10 cellular contexts compared by ENCODE assay signal in genomic region chr11:45663486-45664375, GRCh38. TPM values are rescaled to one million over a fixed set of nuclear protein-coding genes. Genes with fewer than 3 reads are reported as not detected.
A peak's percentile ranks its signal among the peaks of the same experiment; 100 is the strongest.
DNase-seq lines count a peak whose midpoint lies in the region; ATAC-seq, FAIRE-seq and TF ChIP-seq lines count a peak whose summit lies in the region.
"Had no signal": no experiment of that assay in that cellular context is flagged by ENCODE, and none has a peak within 500 bp of the region (broad histone marks: within the 10 kb centered on the region; RNA-seq: fewer than 3 reads in every experiment).

No MANE protein-coding gene starts in this region.

- POLR2A ChIA-PET in CD4-positive, alpha-beta T cell (lab: Charles Lee): no interaction called here

- peaks cover 70% of the 10 kb centered on the region for H3K27me3 Mint-ChIP-seq in activated T-cell treated with anti-CD3 and anti-CD28 coated beads, Interleukin-2, amount 50 U/mL, for 4 hours (ENCODE audit: low read depth)
- H3K27me3 Mint-ChIP-seq in CD4-positive, alpha-beta T cell: peaks cover 82% of the 10 kb centered on the region

- peaks cover 9% of the 10 kb centered on the region for H3K4me1 Mint-ChIP-seq in activated T-cell treated with anti-CD3 and anti-CD28 coated beads, Interleukin-2, amount 50 U/mL, for 4 hours (ENCODE audit: low read depth)
- no peaks in the 10 kb centered on the region for H3K4me1 Mint-ChIP-seq in CD4-positive, alpha-beta T cell (ENCODE audit: low read depth)

- H3K27ac Mint-ChIP-seq in CD4-positive, alpha-beta T cell: no peak overlapping the region

- H3K9me3 ChIP-seq in adipocyte (ENCODE audit: control insufficient read depth, low read length) (no peaks in the 10 kb centered on the region), kidney (ENCODE audit: control insufficient read depth in 1 of 2, low read length in 2 of 2) (no peaks in the 10 kb centered on the region), tibial artery (no peaks in the 10 kb centered on the region)
- H3K9me3 ChIP-seq in CD4-positive, alpha-beta T cell (ENCODE audit: control insufficient read depth, low read length): no peaks in the 10 kb centered on the region

- no peak for ATAC-seq in activated T-cell treated with anti-CD3 and anti-CD28 coated beads, Interleukin-2, amount 50 U/mL, for 4 hours
- ATAC-seq in CD4-positive, alpha-beta T cell (ENCODE audit: poor library complexity): no peak

- no peak for DNase-seq in activated T-cell treated with anti-CD3 and anti-CD28 coated beads, Interleukin-2, amount 50 U/mL, for 4 hours
- DNase-seq in activated T-cell treated with anti-CD3 and anti-CD28 coated beads for 4 hours (no peak), adipocyte (ENCODE audit: low read depth) (peak; percentile 11), kidney (peak; percentile 79), tibial artery (no peak), HCEC 1CT (no peak), DMS114 treated with DMSO at 0.1 percent for 48 hours (lab: John Stamatoyannopoulos, UW; ENCODE audit: unreplicated experiment) (no peak)
- DNase-seq in CD4-positive, alpha-beta T cell: no peak

- H3K36me3 ChIP-seq in adipocyte (ENCODE audit: control insufficient read depth, insufficient read depth, low read length, severe bottlenecking) (no peaks in the 10 kb centered on the region), kidney (ENCODE audit: control insufficient read depth in 1 of 2, insufficient read depth in 2 of 2, low read length in 2 of 2) (no peaks in the 10 kb centered on the region), tibial artery (no peaks in the 10 kb centered on the region)

- intact Hi-C loops in kidney (cut with DNase I) (no loop called here), tibial artery (cut with DNase I; ENCODE audit: low total_unique reads) (no loop called here)
- intact Hi-C loops in CD4-positive, alpha-beta T cell (cut with DNase I, micrococcal nuclease): no loop called here

- CTCF ChIA-PET in CD4-positive, alpha-beta T cell (lab: Charles Lee): no interaction called here

- H3K9ac ChIP-seq in adipocyte (ENCODE audit: low read length) (peak overlapping the region; percentile 51), kidney (ENCODE audit: low read length in 2 of 2) (no peak overlapping the region)

- TF ChIP-seq CTCF in kidney (IDR thresholded peaks at IDR 0.05; ENCODE audit: borderline replicate concordance, extremely low read depth, insufficient read depth) (no peak), tibial artery (IDR thresholded peaks at IDR 0.05) (no peak)
- no peak for TF ChIP-seq CTCF in CD4-positive, alpha-beta T cell (IDR thresholded peaks at IDR 0.05)

- peak overlapping the region; percentile 38 for H3K4me3 Mint-ChIP-seq in activated T-cell treated with anti-CD3 and anti-CD28 coated beads, Interleukin-2, amount 50 U/mL, for 4 hours
- no peak overlapping the region for H3K4me3 Mint-ChIP-seq in CD4-positive, alpha-beta T cell

- H3K36me3 Mint-ChIP-seq in activated T-cell treated with anti-CD3 and anti-CD28 coated beads, Interleukin-2, amount 50 U/mL, for 4 hours (ENCODE audit: insufficient read depth): no peaks in the 10 kb centered on the region
- H3K36me3 Mint-ChIP-seq in CD4-positive, alpha-beta T cell (ENCODE audit: low read depth): no peaks in the 10 kb centered on the region

- H3K4me3 ChIP-seq in adipocyte (ENCODE audit: low read length): peak overlapping the region; percentile 74
- peak overlapping the region in 1 of 2 donors; percentile 39 for H3K4me3 ChIP-seq in kidney (ENCODE audit: low read length in 2 of 2)
- H3K4me3 ChIP-seq in tibial artery: peak overlapping the region; percentile 67 to 75

- H3K27ac ChIP-seq in kidney (ENCODE audit: low read depth in 2 of 2, low read length in 2 of 2) (no peak overlapping the region), tibial artery (peak overlapping the region; percentile 81 to 85)
- no peak overlapping the region for H3K27ac ChIP-seq in CD4-positive, alpha-beta T cell (ENCODE audit: low read depth, low read length)
- H3K27ac ChIP-seq: C4-2B had no signal

- H3K4me1 ChIP-seq in adipocyte (ENCODE audit: control insufficient read depth, insufficient read depth, low read length) (peaks cover 22% of the 10 kb centered on the region), kidney (ENCODE audit: control insufficient read depth in 1 of 2, insufficient read depth in 1 of 2, low read depth in 1 of 2, low read length in 2 of 2) (peaks cover 0 to 10% of the 10 kb centered on the region in 2 donors), tibial artery (peaks cover 0 to 53% (median 25%) of the 10 kb centered on the region in 4 donors)

- peaks cover 44% of the 10 kb centered on the region for H3K27me3 ChIP-seq in adipocyte (replicated peaks; ENCODE audit: control insufficient read depth, insufficient read depth, low read length)
- H3K27me3 ChIP-seq in tibial artery: peaks cover 0 to 44% of the 10 kb centered on the region in 2 donors
- H3K27me3 ChIP-seq in CD4-positive, alpha-beta T cell (ENCODE audit: control insufficient read depth, insufficient read depth, low read length): peaks cover 74% of the 10 kb centered on the region

- no peak for FAIRE-seq in kidney (lab: Jason Lieb, UNC)

- H3K9me3 Mint-ChIP-seq in activated T-cell treated with anti-CD3 and anti-CD28 coated beads, Interleukin-2, amount 50 U/mL, for 4 hours: no peaks in the 10 kb centered on the region
- H3K9me3 Mint-ChIP-seq in CD4-positive, alpha-beta T cell: no peaks in the 10 kb centered on the region

RNA-seq across cellular contexts. Expression of gene CHST1, which starts 1.7 kb away (rescaled TPM):
- total RNA-seq in activated T-cell treated with anti-CD3 and anti-CD28 coated beads, Interleukin-2, amount 50 U/mL, for 4 hours: under 1 TPM in 2 of 3 donors, not detected in 1; 0.08 to 0.25 TPM
- 2.8 TPM for total RNA-seq in kidney
- polyA plus RNA-seq in kidney (ENCODE audit: insufficient read depth, low read depth, low replicate concordance): 2.9 TPM
- not detected for total RNA-seq in CD4-positive, alpha-beta T cell
- total RNA-seq: SK-MEL-5 had no signal

Comparison
In these comparisons a context has a peak if more than half of its experiments do, and no peak if none do; other contexts are left out.
1. DNase-seq: peak in adipocyte (single experiment) and kidney (single experiment); none in activated T-cell treated with anti-CD3 and anti-CD28 coated beads, Interleukin-2, amount 50 U/mL, for 4 hours (single experiment), activated T-cell treated with anti-CD3 and anti-CD28 coated beads for 4 hours (single experiment), tibial artery (0 of 2), CD4-positive, alpha-beta T cell (0 of 10), HCEC 1CT (single experiment) and DMS114 treated with DMSO at 0.1 percent for 48 hours (single experiment).
2. H3K27ac ChIP-seq: peak in tibial artery (2 of 2); none in kidney (0 of 2) and CD4-positive, alpha-beta T cell (single experiment).